In genomic region chr16:27399969-27400368, GRCh38 we compare ENCODE assay signal across 15 cellular contexts. TPM values are rescaled to one million over a fixed set of nuclear protein-coding genes. Genes with fewer than 3 reads are reported as not detected.
DNase-seq lines count a peak whose midpoint lies in the region; ATAC-seq and TF ChIP-seq lines count a peak whose summit lies in the region.
"Had no signal": no experiment of that assay in that cellular context is flagged by ENCODE, and none has a peak within 500 bp of the region (broad histone marks: within the 10 kb centered on the region; RNA-seq: fewer than 3 reads in every experiment).

No MANE protein-coding gene starts in this region.

- no peak overlapping the region for H3K4me3 Mint-ChIP-seq in activated naive CD4-positive, alpha-beta T cell treated with anti-CD3 and anti-CD28 coated beads, Interleukin-2, amount 50 U/mL, for 24 hours
- H3K4me3 Mint-ChIP-seq in naive B cell: peak overlapping the region in 6 of 8 donors; percentile 67 to 99 (median 91)
- H3K4me3 Mint-ChIP-seq in stimulated activated naive B cell treated with anti-CD40 and anti-IgM and Interleukin-4, amounts not matched to agents 10 μg/mL and 1 μg/mL and 100 μg/mL, for 72 hours: no peak overlapping the region

- H3K9me3 Mint-ChIP-seq in activated naive CD4-positive, alpha-beta T cell treated with anti-CD3 and anti-CD28 coated beads, Interleukin-2, amount 50 U/mL, for 24 hours: no peaks in the 10 kb centered on the region
- H3K9me3 Mint-ChIP-seq in naive B cell: peaks cover 3 to 18% (median 12%) of the 10 kb centered on the region in 7 donors
- H3K9me3 Mint-ChIP-seq in stimulated activated naive B cell treated with anti-CD40 and anti-IgM and Interleukin-4, amounts not matched to agents 10 μg/mL and 1 μg/mL and 100 μg/mL, for 72 hours: peaks cover 9 to 14% of the 10 kb centered on the region in 2 donors

- no peak overlapping the region for H3K4me2 ChIP-seq in SU-DHL-6 (ENCODE audit: low read depth, low read length, poor library complexity, severe bottlenecking)

- peaks cover 19% of the 10 kb centered on the region for H3K36me3 Mint-ChIP-seq in activated naive CD4-positive, alpha-beta T cell treated with anti-CD3 and anti-CD28 coated beads, Interleukin-2, amount 50 U/mL, for 24 hours
- peaks cover 11 to 21% of the 10 kb centered on the region in 2 donors for H3K36me3 Mint-ChIP-seq in naive B cell
- peaks cover 34 to 38% of the 10 kb centered on the region in 2 donors for H3K36me3 Mint-ChIP-seq in stimulated activated naive B cell treated with anti-CD40 and anti-IgM and Interleukin-4, amounts not matched to agents 10 μg/mL and 1 μg/mL and 100 μg/mL, for 72 hours

- no peaks in the 10 kb centered on the region for H3K27me3 ChIP-seq in SU-DHL-6 (ENCODE audit: low read length)
- peaks cover 22% of the 10 kb centered on the region for H3K27me3 ChIP-seq in foreskin keratinocyte
- H3K27me3 ChIP-seq: SJSA1 had no signal

- H4K20me1 ChIP-seq in SU-DHL-6 (ENCODE audit: low read depth, low read length): no peaks in the 10 kb centered on the region

- H3K4me1 ChIP-seq in foreskin keratinocyte: no peaks in the 10 kb centered on the region

- no peak for ATAC-seq in naive B cell (ENCODE audit: low read depth in 2 of 2)
- ATAC-seq in stimulated activated naive B cell treated with anti-CD40 and anti-IgM and Interleukin-4, amounts not matched to agents 10 μg/mL and 1 μg/mL and 100 μg/mL, for 72 hours (replicated peaks): no peak
- no peak for ATAC-seq in foreskin keratinocyte
- ATAC-seq: PC-3 had no signal

- no peak overlapping the region for H3K9ac ChIP-seq in SU-DHL-6 (ENCODE audit: low read length)

- H3F3A ChIP-seq in SU-DHL-6 (ENCODE audit: insufficient read depth): peaks cover 45% of the 10 kb centered on the region

- peaks cover 9% of the 10 kb centered on the region; the same call in 1 of the 2 replicates for H3K9me3 ChIP-seq in SU-DHL-6 (ENCODE audit: insufficient read depth, low read length)
- H3K9me3 ChIP-seq: SJSA1 had no signal

- H2AFZ ChIP-seq in SU-DHL-6 (ENCODE audit: low read depth, low read length, severe bottlenecking): no peak overlapping the region

- peaks cover 14% of the 10 kb centered on the region; the same call in 1 of the 2 replicates for H3K79me2 ChIP-seq in SU-DHL-6 (ENCODE audit: insufficient read depth, low read length)

- no peaks in the 10 kb centered on the region for H3K27me3 Mint-ChIP-seq in activated naive CD4-positive, alpha-beta T cell treated with anti-CD3 and anti-CD28 coated beads, Interleukin-2, amount 50 U/mL, for 24 hours
- H3K27me3 Mint-ChIP-seq in naive B cell: no peaks in the 10 kb centered on the region
- H3K27me3 Mint-ChIP-seq in stimulated activated naive B cell treated with anti-CD40 and anti-IgM and Interleukin-4, amounts not matched to agents 10 μg/mL and 1 μg/mL and 100 μg/mL, for 72 hours: no peaks in the 10 kb centered on the region

- TF ChIP-seq CTCF in SU-DHL-6 (IDR thresholded peaks at IDR 0.05; ENCODE audit: insufficient read depth, low read length, poor library complexity, severe bottlenecking): no peak
- no peak for TF ChIP-seq CTCF in foreskin keratinocyte (conservative IDR thresholded peaks at IDR 0.05)

- H3K9me2 ChIP-seq in SU-DHL-6 (replicated peaks; ENCODE audit: insufficient read depth, low read length): no peaks in the 10 kb centered on the region

- peaks cover 3% of the 10 kb centered on the region; the same call in 1 of the 2 replicates for H3K36me3 ChIP-seq in SU-DHL-6 (ENCODE audit: low read length)
- H3K36me3 ChIP-seq: SJSA1 had no signal

- peaks cover 40% of the 10 kb centered on the region for H3K4me1 Mint-ChIP-seq in activated naive CD4-positive, alpha-beta T cell treated with anti-CD3 and anti-CD28 coated beads, Interleukin-2, amount 50 U/mL, for 24 hours
- peaks cover 63 to 84% (median 63%) of the 10 kb centered on the region in 3 donors for H3K4me1 Mint-ChIP-seq in naive B cell
- H3K4me1 Mint-ChIP-seq in stimulated activated naive B cell treated with anti-CD40 and anti-IgM and Interleukin-4, amounts not matched to agents 10 μg/mL and 1 μg/mL and 100 μg/mL, for 72 hours: peaks cover 35 to 63% of the 10 kb centered on the region in 2 donors

- H3K27ac ChIP-seq in SU-DHL-6 (ENCODE audit: low read depth, low read length) (peak overlapping the region; percentile 61), foreskin keratinocyte (no peak overlapping the region)

- no peak overlapping the region for H3K4me3 ChIP-seq in SU-DHL-6 (ENCODE audit: insufficient read depth, low read length, poor library complexity, severe bottlenecking)
- H3K4me3 ChIP-seq: SJSA1 had no signal

- intact Hi-C loops in posterior vena cava (cut with DNase I): no loop called here

- no peak for DNase-seq in activated naive CD4-positive, alpha-beta T cell treated with anti-CD3 and anti-CD28 coated beads, Interleukin-2, amount 50 U/mL, for 16 hours
- DNase-seq in naive B cell: no peak
- DNase-seq in stimulated activated naive B cell treated with anti-CD40 and anti-IgM and Interleukin-4, amounts not matched to agents 10 μg/mL and 1 μg/mL and 100 μg/mL, for 72 hours: no peak
- no peak for DNase-seq in foreskin keratinocyte
- no peak for DNase-seq in posterior vena cava (ENCODE audit: low spot score)
- DNase-seq in kidney glomerular epithelial cell (lab: John Stamatoyannopoulos, UW): no peak
- DNase-seq: 8988T, DMS79, NCI-H1092, NCI-H226, NCI-H526, PC-3 had no signal

- H3K27ac Mint-ChIP-seq in activated naive CD4-positive, alpha-beta T cell treated with anti-CD3 and anti-CD28 coated beads, Interleukin-2, amount 50 U/mL, for 24 hours: peak overlapping the region; percentile 32
- peak overlapping the region; percentile 57 to 100 (median 100) for H3K27ac Mint-ChIP-seq in naive B cell
- H3K27ac Mint-ChIP-seq in stimulated activated naive B cell treated with anti-CD40 and anti-IgM and Interleukin-4, amounts not matched to agents 10 μg/mL and 1 μg/mL and 100 μg/mL, for 72 hours: peak overlapping the region; percentile 86

RNA-seq across cellular contexts. Expression of gene IL21R, which starts 2.0 kb away (rescaled TPM):
- polyA plus RNA-seq in naive B cell (ENCODE audit: low read depth in 6 of 6): 100 to 1,000 TPM in 1 of 6 donors, 10 to 100 TPM in 5; 47.9 to 118 (median 74.5) TPM
- total RNA-seq in foreskin keratinocyte: 0.14 and 0.18 TPM in 2 replicates
- 0.08 and 0.12 TPM in 2 replicates for polyA plus RNA-seq in foreskin keratinocyte
- total RNA-seq in posterior vena cava: under 1 TPM; 0.24 to 0.56 TPM

Comparison
In these comparisons a context has a peak if more than half of its experiments do, and no peak if none do; other contexts are left out.
1. H3K27ac Mint-ChIP-seq: peak in every context shown above with its lines; median percentile 100 in naive B cell; 86 in stimulated activated naive B cell treated with anti-CD40 and anti-IgM and Interleukin-4, amounts not matched to agents 10 μg/mL and 1 μg/mL and 100 μg/mL, for 72 hours; 32 in activated naive CD4-positive, alpha-beta T cell treated with anti-CD3 and anti-CD28 coated beads, Interleukin-2, amount 50 U/mL, for 24 hours.
2. H3K4me3 Mint-ChIP-seq: peak in naive B cell (6 of 8); none in activated naive CD4-positive, alpha-beta T cell treated with anti-CD3 and anti-CD28 coated beads, Interleukin-2, amount 50 U/mL, for 24 hours (single experiment) and stimulated activated naive B cell treated with anti-CD40 and anti-IgM and Interleukin-4, amounts not matched to agents 10 μg/mL and 1 μg/mL and 100 μg/mL, for 72 hours (0 of 2).